In genomic region chr2:37832590-37833197, GRCh38 we compare ENCODE assay signal across 9 cellular contexts.
DNase-seq lines count a peak whose midpoint lies in the region; ATAC-seq and TF ChIP-seq lines count a peak whose summit lies in the region.
"Had no signal": no experiment of that assay in that cellular context is flagged by ENCODE, and none has a peak within 500 bp of the region (broad histone marks: within the 10 kb centered on the region; RNA-seq: fewer than 3 reads in every experiment).

No MANE protein-coding gene starts in this region.

- TF ChIP-seq CTCF in 22Rv1 (IDR thresholded peaks at IDR 0.05), result peak; percentile 78
- TF ChIP-seq CTCF in endothelial cell (IDR thresholded peaks at IDR 0.05; ENCODE audit: unreplicated experiment), result peak; percentile 66
- TF ChIP-seq CTCF in mucosa of descending colon (IDR thresholded peaks at IDR 0.05), result peak; percentile 51

- no peaks in the 10 kb centered on the region for H3K4me1 ChIP-seq in mucosa of descending colon (ENCODE audit: low read depth)

- H3K4me3 Mint-ChIP-seq in endothelial cell (ENCODE audit: unreplicated experiment), result no peak overlapping the region

- peak; percentile 63 for ATAC-seq in GM18511 (IDR thresholded peaks at IDR 0.05; ENCODE audit: unreplicated experiment)
- peak; percentile 97 for ATAC-seq in mucosa of descending colon

- no peaks in the 10 kb centered on the region for H3K27me3 Mint-ChIP-seq in endothelial cell (ENCODE audit: unreplicated experiment)

- no peaks in the 10 kb centered on the region for H3K9me3 Mint-ChIP-seq in endothelial cell (ENCODE audit: unreplicated experiment)

- DNase-seq in HUDEP-2 (lab: John Stamatoyannopoulos, UW; ENCODE audit: unreplicated experiment in 76 of 76), result peak in 57 of 76 experiments; percentile 2 to 73 (median 37)
- peak; percentile 80 for DNase-seq in NOMO-1 treated with DMSO at 0.1 percent for 48 hours (lab: John Stamatoyannopoulos, UW; ENCODE audit: unreplicated experiment)
- DNase-seq in activated CD8-positive, alpha-beta memory T cell treated with anti-CD3 and anti-CD28 coated beads for 24 hours, result peak; percentile 91
- peak; percentile 88 for DNase-seq in endothelial cell (ENCODE audit: low spot score)
- peak; percentile 71 to 98 (median 89) for DNase-seq in mucosa of descending colon
- peak; percentile 91 for DNase-seq in stimulated activated CD8-positive, alpha-beta memory T cell treated with anti-CD3 and anti-CD28 coated beads, Interleukin-4, amount 100 ng/mL, for 48 hours

- no peaks in the 10 kb centered on the region for H3K9me3 ChIP-seq in mucosa of descending colon
- H3K9me3 ChIP-seq: BLaER1 had no signal

- no peak overlapping the region for H3K4me3 ChIP-seq in mucosa of descending colon
- H3K4me3 ChIP-seq: BLaER1 had no signal

- H3K36me3 Mint-ChIP-seq in endothelial cell (ENCODE audit: low read depth, unreplicated experiment), result no peaks in the 10 kb centered on the region

- peaks cover 18% of the 10 kb centered on the region for H3K4me1 Mint-ChIP-seq in endothelial cell (ENCODE audit: unreplicated experiment)

- no peak overlapping the region for H3K27ac Mint-ChIP-seq in endothelial cell (ENCODE audit: unreplicated experiment)

- intact Hi-C loops in mucosa of descending colon (cut with DNase I, micrococcal nuclease), result loop anchor here (5.0 kb wide), 2 partner anchors 420 to 435 kb away; no protein-coding TSS in a partner anchor

- H3K27ac ChIP-seq in 22Rv1, result no peak overlapping the region
- H3K27ac ChIP-seq: BLaER1 had no signal

- H3K36me3 ChIP-seq in mucosa of descending colon (ENCODE audit: low read depth), result no peaks in the 10 kb centered on the region
- H3K36me3 ChIP-seq: BLaER1 had no signal

Comparison
In these comparisons a context has a peak if more than half of its experiments do, and no peak if none do; other contexts are left out.
1. DNase-seq: peak in every context shown above with its lines; median percentile 91 in activated CD8-positive, alpha-beta memory T cell treated with anti-CD3 and anti-CD28 coated beads for 24 hours; 91 in stimulated activated CD8-positive, alpha-beta memory T cell treated with anti-CD3 and anti-CD28 coated beads, Interleukin-4, amount 100 ng/mL, for 48 hours; 89 in mucosa of descending colon; 88 in endothelial cell; 80 in NOMO-1 treated with DMSO at 0.1 percent for 48 hours; 37 in HUDEP-2.